ENCODE assay signal across 23 cellular contexts in the genomic region with DNA sequence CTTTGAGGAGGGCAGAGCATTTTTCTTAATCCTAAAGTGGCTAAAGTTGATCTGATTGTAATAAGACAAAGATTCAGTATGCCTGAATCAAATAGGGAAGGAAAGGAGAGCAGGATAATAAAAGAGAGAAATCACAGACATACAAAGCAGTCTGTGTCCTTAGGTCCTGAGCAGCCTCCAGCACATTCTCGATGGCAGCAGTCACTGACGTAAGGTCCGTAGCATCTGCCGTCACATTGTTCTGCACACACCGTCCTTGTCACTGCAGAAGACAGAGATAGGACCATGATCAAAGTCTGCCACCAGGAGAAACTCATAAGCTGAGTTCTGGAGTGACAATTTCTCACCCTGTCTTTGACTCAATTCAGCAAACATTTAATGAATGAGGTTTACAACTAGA.
"Had no signal": no experiment of that assay in that cellular context is flagged by ENCODE, and none has a peak within 500 bp of the region (broad histone marks: within the 10 kb centered on the region; RNA-seq: fewer than 3 reads in every experiment).

No MANE protein-coding gene starts in this region.

- H3K27ac ChIP-seq: adrenal gland, breast epithelium, WERI-Rb-1 had no signal

- DNase-seq: activated CD4-positive, alpha-beta T cell treated with anti-CD3 and anti-CD28 coated beads for 36 hours; activated CD8-positive, alpha-beta memory T cell treated with anti-CD3 and anti-CD28 coated beads, Interleukin-2, amount 50 U/mL, for 48 hours; activated CD8-positive, alpha-beta T cell treated with anti-CD3 and anti-CD28 coated beads for 36 hours; activated naive CD4-positive, alpha-beta T cell treated with anti-CD3 and anti-CD28 coated beads, Interleukin-2, amount 50 U/mL, for 16 hours; activated naive CD8-positive, alpha-beta T cell treated with anti-CD3 and anti-CD28 coated beads, Interleukin-2, amount 10 ng/mL, durations not matched to agents 7 days and 5 days; activated T-cell treated with anti-CD3 and anti-CD28 coated beads, Interleukin-2, amount 50 U/mL, for 1 hour; Karpas-422; MM.1S; NCI-H1105 treated with DMSO at 0.1 percent for 48 hours; NCI-H146; NCI-H187 treated with DMSO at 0.1 percent for 48 hours; NCI-H2081 treated with DMSO at 0.1 percent for 48 hours; NCI-H2171; NCI-H2227 treated with DMSO at 0.1 percent for 48 hours; NCI-H526 treated with DMSO at 0.1 percent for 48 hours; NCI-H82; OCI-M1; RPMI8226; SK-N-SH; T-helper 1 cell; WERI-Rb-1 had no signal
